Comparison of ENCODE assay signal across 1 cellular context in the genomic region with DNA sequence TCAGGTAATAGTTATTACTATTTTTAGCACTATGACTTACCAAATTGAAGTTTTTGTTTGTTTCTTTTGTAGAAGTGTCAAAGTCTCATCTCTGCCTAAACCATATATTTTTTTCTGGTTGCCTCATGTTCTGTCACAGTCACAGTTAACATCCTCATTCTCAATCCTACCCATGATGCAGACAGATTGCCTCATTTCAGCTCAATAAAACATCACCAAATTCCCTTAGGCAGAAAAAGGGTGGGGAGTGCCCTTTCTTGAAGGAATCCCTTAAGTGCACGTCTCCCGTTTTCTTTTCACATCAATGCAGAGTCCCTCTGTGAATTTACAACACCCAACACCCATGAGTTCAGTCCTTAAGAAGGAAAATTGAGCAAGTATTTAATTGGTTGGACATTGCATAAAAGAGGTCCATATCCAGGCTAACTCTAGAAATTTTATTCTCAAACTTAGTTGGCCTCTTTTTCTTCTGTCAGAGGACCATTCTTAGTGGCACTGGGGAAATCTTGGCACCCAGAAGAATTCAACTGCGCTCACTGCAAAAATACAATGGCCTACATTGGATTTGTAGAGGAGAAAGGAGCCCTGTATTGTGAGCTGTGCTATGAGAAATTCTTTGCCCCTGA.
TF ChIP-seq lines count a peak whose summit lies in the region.

No MANE protein-coding gene starts in this region.

TF ChIP-seq in HEK293, 187 proteins besides CTCF, POLR2A, EP300 and RAD21 (continued from another document):
- TF ChIP-seq, protein P1, sequence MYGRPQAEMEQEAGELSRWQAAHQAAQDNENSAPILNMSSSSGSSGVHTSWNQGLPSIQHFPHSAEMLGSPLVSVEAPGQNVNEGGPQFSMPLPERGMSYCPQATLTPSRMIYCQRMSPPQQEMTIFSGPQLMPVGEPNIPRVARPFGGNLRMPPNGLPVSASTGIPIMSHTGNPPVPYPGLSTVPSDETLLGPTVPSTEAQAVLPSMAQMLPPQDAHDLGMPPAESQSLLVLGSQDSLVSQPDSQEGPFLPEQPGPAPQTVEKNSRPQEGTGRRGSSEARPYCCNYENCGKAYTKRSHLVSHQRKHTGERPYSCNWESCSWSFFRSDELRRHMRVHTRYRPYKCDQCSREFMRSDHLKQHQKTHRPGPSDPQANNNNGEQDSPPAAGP (tag by site-specific recombination; IDR thresholded peaks at IDR 0.05) = no peak
- TF ChIP-seq, protein P2, sequence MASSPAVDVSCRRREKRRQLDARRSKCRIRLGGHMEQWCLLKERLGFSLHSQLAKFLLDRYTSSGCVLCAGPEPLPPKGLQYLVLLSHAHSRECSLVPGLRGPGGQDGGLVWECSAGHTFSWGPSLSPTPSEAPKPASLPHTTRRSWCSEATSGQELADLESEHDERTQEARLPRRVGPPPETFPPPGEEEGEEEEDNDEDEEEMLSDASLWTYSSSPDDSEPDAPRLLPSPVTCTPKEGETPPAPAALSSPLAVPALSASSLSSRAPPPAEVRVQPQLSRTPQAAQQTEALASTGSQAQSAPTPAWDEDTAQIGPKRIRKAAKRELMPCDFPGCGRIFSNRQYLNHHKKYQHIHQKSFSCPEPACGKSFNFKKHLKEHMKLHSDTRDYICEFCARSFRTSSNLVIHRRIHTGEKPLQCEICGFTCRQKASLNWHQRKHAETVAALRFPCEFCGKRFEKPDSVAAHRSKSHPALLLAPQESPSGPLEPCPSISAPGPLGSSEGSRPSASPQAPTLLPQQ (tag by site-specific recombination; IDR thresholded peaks at IDR 0.05) = 0 out of 2 replicates have a peak, but pooled peaks have one; percentile 38
- TF ChIP-seq ZFP41 (tag by site-specific recombination; IDR thresholded peaks at IDR 0.05; ENCODE audit: borderline replicate concordance) (no peak), ZBTB21 (tag by site-specific recombination; IDR thresholded peaks at IDR 0.05) (0 out of 2 replicates have a peak, but pooled peaks have one; percentile 24), ZNF19 (tag by site-specific recombination; IDR thresholded peaks at IDR 0.05; ENCODE audit: low read depth) (no peak), ZNF701 (tag by site-specific recombination; IDR thresholded peaks at IDR 0.05) (no peak), TRIM28 (IDR thresholded peaks at IDR 0.05; ENCODE audit: borderline replicate concordance, low read length) (no peak), ZNF521 (tag by site-specific recombination; IDR thresholded peaks at IDR 0.05) (no peak), GLI4 (tag by site-specific recombination; IDR thresholded peaks at IDR 0.05) (no peak), SP3 (tag by site-specific recombination; IDR thresholded peaks at IDR 0.05) (no peak), ZNF585B (tag by site-specific recombination; IDR thresholded peaks at IDR 0.05) (no peak), ZNF354C (tag by site-specific recombination; IDR thresholded peaks at IDR 0.05; ENCODE audit: borderline replicate concordance, low read depth) (no peak), FEZF1 (tag by site-specific recombination; IDR thresholded peaks at IDR 0.05) (peak; percentile 53), ZNF660 (tag by site-specific recombination; IDR thresholded peaks at IDR 0.05) (no peak)
- TF ChIP-seq, protein P3, sequence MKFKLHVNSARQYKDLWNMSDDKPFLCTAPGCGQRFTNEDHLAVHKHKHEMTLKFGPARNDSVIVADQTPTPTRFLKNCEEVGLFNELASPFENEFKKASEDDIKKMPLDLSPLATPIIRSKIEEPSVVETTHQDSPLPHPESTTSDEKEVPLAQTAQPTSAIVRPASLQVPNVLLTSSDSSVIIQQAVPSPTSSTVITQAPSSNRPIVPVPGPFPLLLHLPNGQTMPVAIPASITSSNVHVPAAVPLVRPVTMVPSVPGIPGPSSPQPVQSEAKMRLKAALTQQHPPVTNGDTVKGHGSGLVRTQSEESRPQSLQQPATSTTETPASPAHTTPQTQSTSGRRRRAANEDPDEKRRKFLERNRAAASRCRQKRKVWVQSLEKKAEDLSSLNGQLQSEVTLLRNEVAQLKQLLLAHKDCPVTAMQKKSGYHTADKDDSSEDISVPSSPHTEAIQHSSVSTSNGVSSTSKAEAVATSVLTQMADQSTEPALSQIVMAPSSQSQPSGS (tag by site-specific recombination; IDR thresholded peaks at IDR 0.05; ENCODE audit: low read depth) = peak; percentile 44; the same call in 1 of the 2 replicates
- TF ChIP-seq, protein P4, sequence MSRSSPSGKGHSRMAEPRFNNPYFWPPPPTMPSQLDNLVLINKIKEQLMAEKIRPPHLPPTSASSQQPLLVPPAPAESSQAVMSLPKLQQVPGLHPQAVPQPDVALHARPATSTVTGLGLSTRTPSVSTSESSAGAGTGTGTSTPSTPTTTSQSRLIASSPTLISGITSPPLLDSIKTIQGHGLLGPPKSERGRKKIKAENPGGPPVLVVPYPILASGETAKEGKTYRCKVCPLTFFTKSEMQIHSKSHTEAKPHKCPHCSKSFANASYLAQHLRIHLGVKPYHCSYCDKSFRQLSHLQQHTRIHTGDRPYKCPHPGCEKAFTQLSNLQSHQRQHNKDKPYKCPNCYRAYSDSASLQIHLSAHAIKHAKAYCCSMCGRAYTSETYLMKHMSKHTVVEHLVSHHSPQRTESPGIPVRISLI (tag by site-specific recombination; IDR thresholded peaks at IDR 0.05) = 0 out of 2 replicates have a peak, but pooled peaks have one; percentile 19
